In the genomic region with DNA sequence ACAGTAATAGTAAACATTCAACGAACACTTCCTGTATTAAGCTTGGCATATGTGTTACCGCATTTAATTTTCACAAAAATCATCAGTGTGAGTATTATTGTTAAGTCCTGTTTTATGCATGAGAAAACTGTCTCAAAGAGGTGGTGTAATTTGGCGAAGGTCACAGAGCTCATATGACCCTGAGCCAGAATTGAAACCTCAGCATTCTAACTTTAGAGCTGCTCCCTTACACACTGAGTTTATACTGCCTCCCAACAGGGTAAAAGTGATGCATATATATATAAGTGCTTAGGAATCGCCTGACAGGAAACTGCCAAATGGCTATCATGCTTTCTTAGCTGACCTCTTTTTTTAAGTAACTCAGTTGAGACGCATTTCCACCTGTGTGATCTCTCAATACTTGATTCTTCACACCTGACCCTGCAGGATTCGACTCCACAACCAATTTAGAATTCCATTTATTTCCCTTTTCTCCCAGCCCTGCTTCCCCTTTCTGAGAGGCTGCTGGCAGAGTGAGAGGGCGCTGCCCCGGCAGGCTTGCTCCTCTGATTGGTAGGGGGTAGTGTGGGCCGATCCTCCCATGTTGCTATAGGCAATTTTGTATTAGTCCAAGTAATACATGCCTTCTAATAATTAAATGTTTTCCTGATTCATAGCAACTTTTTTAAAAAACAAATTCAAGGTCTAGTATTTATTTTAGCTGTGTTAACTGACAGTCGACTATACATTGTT, we compare ENCODE assay signal across 19 cellular contexts.
"Had no signal": no experiment of that assay in that cellular context is flagged by ENCODE, and none has a peak within 500 bp of the region (broad histone marks: within the 10 kb centered on the region; RNA-seq: fewer than 3 reads in every experiment).

No MANE protein-coding gene starts in this region.

- H3K27ac Mint-ChIP-seq: activated naive CD4-positive, alpha-beta T cell treated with anti-CD3 and anti-CD28 coated beads, Interleukin-2, amount 50 U/mL, for 72 hours; memory B cell; naive thymus-derived CD8-positive, alpha-beta T cell; stimulated activated naive CD8-positive, alpha-beta T cell treated with anti-CD3 and anti-CD28 coated beads, Interleukin-15, Interleukin-2, amounts not matched to agents 100 ng/mL and 50 ng/mL, for 24 hours; T-helper 1 cell treated with Interleukin-12 subunit alpha and Interleukin-12 subunit beta and Interleukin-4 antibody, amounts not matched to agents 30 μg/mL and 1 μg/mL, for 36 hours had no signal

- ATAC-seq: activated naive CD4-positive, alpha-beta T cell treated with anti-CD3 and anti-CD28 coated beads, Interleukin-2, amount 50 U/mL, for 72 hours; left lobe of liver; naive thymus-derived CD8-positive, alpha-beta T cell had no signal

- H3K79me2 ChIP-seq: parathyroid adenoma had no signal

- H3K4me3 ChIP-seq: dorsolateral prefrontal cortex, tibial nerve, vagina had no signal

- H3K9ac ChIP-seq: parathyroid adenoma had no signal

- H3K9me3 Mint-ChIP-seq: activated naive CD4-positive, alpha-beta T cell treated with anti-CD3 and anti-CD28 coated beads, Interleukin-2, amount 50 U/mL, for 72 hours; memory B cell; naive thymus-derived CD8-positive, alpha-beta T cell; stimulated activated naive CD8-positive, alpha-beta T cell treated with anti-CD3 and anti-CD28 coated beads, Interleukin-15, Interleukin-2, amounts not matched to agents 100 ng/mL and 50 ng/mL, for 24 hours; T-helper 1 cell treated with Interleukin-12 subunit alpha and Interleukin-12 subunit beta and Interleukin-4 antibody, amounts not matched to agents 30 μg/mL and 1 μg/mL, for 36 hours had no signal

- H3K9me3 ChIP-seq: tibial nerve, vagina had no signal

- DNase-seq: activated CD4-positive, alpha-beta T cell treated with anti-CD3 and anti-CD28 coated beads, Interleukin-2, amount 50 U/mL, for 4 hours; activated CD4-positive, CD25-positive, alpha-beta regulatory T cell treated with anti-CD3 and anti-CD28 coated beads, Interleukin-2, amount 50 U/mL, for 72 hours; activated gamma-delta T cell; dorsolateral prefrontal cortex; erythroblast; foreskin melanocyte; naive thymus-derived CD8-positive, alpha-beta T cell; retina; stimulated activated CD4-positive, alpha-beta T cell treated with anti-CD3 and anti-CD28 coated beads, Interleukin-15, amount 100 ng/mL, for 24 hours; stimulated activated CD4-positive, alpha-beta T cell treated with anti-CD3 and anti-CD28 coated beads, Interleukin-2, amount 100 ng/mL, for 48 hours had no signal

- H3K4me3 Mint-ChIP-seq: memory B cell; naive thymus-derived CD8-positive, alpha-beta T cell; stimulated activated naive CD8-positive, alpha-beta T cell treated with anti-CD3 and anti-CD28 coated beads, Interleukin-15, Interleukin-2, amounts not matched to agents 100 ng/mL and 50 ng/mL, for 24 hours; T-helper 1 cell treated with Interleukin-12 subunit alpha and Interleukin-12 subunit beta and Interleukin-4 antibody, amounts not matched to agents 30 μg/mL and 1 μg/mL, for 36 hours had no signal

- H3K27ac ChIP-seq: dorsolateral prefrontal cortex, parathyroid adenoma, tibial nerve, vagina, VCaP had no signal

- H3K4me1 ChIP-seq: parathyroid adenoma, vagina had no signal

- H3K27me3 Mint-ChIP-seq: memory B cell; naive thymus-derived CD8-positive, alpha-beta T cell; stimulated activated naive CD8-positive, alpha-beta T cell treated with anti-CD3 and anti-CD28 coated beads, Interleukin-15, Interleukin-2, amounts not matched to agents 100 ng/mL and 50 ng/mL, for 24 hours had no signal

- H2AFZ ChIP-seq: parathyroid adenoma had no signal

- H3K27me3 ChIP-seq: dorsolateral prefrontal cortex, tibial nerve, vagina had no signal
